Comparison of ENCODE assay signal across 22 cellular contexts in the genomic region with DNA sequence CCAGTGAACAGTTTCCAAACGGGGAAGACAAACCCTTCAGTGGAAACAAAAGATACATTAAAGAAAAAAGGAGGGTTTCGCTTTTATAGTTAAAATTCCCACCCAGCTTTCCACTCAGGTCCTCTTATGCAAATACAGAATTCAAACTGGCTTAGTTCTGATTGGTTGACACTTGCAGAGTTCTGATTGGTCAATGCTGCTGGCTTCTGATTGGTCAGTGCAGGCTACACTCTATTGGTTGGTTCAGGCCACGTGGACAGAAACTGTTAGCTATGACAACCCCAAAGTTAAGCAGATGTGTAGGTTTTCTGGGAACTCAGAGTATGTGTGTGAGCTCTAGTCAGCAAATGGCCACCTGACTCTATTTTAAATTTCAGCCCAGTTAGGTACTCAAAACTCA.
"Had no signal": no experiment of that assay in that cellular context is flagged by ENCODE, and none has a peak within 500 bp of the region (broad histone marks: within the 10 kb centered on the region; RNA-seq: fewer than 3 reads in every experiment).

No MANE protein-coding gene starts in this region.

- ATAC-seq: activated naive CD8-positive, alpha-beta T cell treated with anti-CD3 and anti-CD28 coated beads, Interleukin-2, amount 50 U/mL, for 24 hours; activated T-cell treated with anti-CD3 and anti-CD28 coated beads, Interleukin-2, amount 50 U/mL, for 4 hours; mucosa of descending colon had no signal

- H3K9me3 ChIP-seq: mucosa of descending colon, right atrium auricular region, transverse colon had no signal

- H3K4me3 ChIP-seq: left ventricle myocardium inferior, lung, mucosa of descending colon, right atrium auricular region, transverse colon had no signal

- H3K4me3 Mint-ChIP-seq: activated CD4-positive, alpha-beta memory T cell treated with anti-CD3 and anti-CD28 coated beads for 36 hours; activated naive CD4-positive, alpha-beta T cell treated with anti-CD3 and anti-CD28 coated beads, Interleukin-2, amount 50 U/mL, for 24 hours; activated naive CD8-positive, alpha-beta T cell treated with anti-CD3 and anti-CD28 coated beads, Interleukin-2, amount 50 U/mL, for 24 hours; activated T-cell treated with anti-CD3 and anti-CD28 coated beads, Interleukin-2, amount 50 U/mL, for 4 hours; natural killer cell treated with Interleukin-12 subunit alpha and Interleukin-12 subunit beta and Interleukin-15 and Interleukin-18, amount 100 ng/mL, for 72 hours had no signal

- DNase-seq: activated CD4-positive, alpha-beta memory T cell treated with anti-CD3 and anti-CD28 coated beads for 36 hours; activated CD4-positive, alpha-beta T cell treated with anti-CD3 and anti-CD28 coated beads for 48 hours; activated naive CD8-positive, alpha-beta T cell treated with anti-CD3 and anti-CD28 coated beads, Interleukin-2, amount 50 U/mL, for 24 hours; activated T-cell treated with anti-CD3 and anti-CD28 coated beads, Interleukin-2, amount 50 U/mL, for 4 hours; amygdala; dermis blood vessel endothelial cell; effector CD4-positive, alpha-beta T cell; left ventricle myocardium inferior; mesendoderm; mucosa of descending colon; stimulated activated CD4-positive, alpha-beta T cell treated with anti-CD3 and anti-CD28 coated beads, Interleukin-15, amount 100 ng/mL, for 24 hours; stimulated activated CD4-positive, alpha-beta T cell treated with anti-CD3 and anti-CD28 coated beads, Interleukin-2, amount 100 ng/mL, for 24 hours; stimulated activated naive CD4-positive, alpha-beta T cell treated with Interleukin-2 at 50 U/mL for 16 hours; T-helper 9 cell; transverse colon had no signal

- H3K27me3 ChIP-seq: right atrium auricular region, transverse colon had no signal

- H3K27me3 Mint-ChIP-seq: activated CD4-positive, alpha-beta memory T cell treated with anti-CD3 and anti-CD28 coated beads for 36 hours; activated naive CD4-positive, alpha-beta T cell treated with anti-CD3 and anti-CD28 coated beads, Interleukin-2, amount 50 U/mL, for 24 hours; activated naive CD8-positive, alpha-beta T cell treated with anti-CD3 and anti-CD28 coated beads, Interleukin-2, amount 50 U/mL, for 24 hours had no signal

- H3K36me3 Mint-ChIP-seq: activated CD4-positive, alpha-beta memory T cell treated with anti-CD3 and anti-CD28 coated beads for 36 hours; natural killer cell treated with Interleukin-12 subunit alpha and Interleukin-12 subunit beta and Interleukin-15 and Interleukin-18, amount 100 ng/mL, for 72 hours had no signal

- H3K27ac Mint-ChIP-seq: activated CD4-positive, alpha-beta memory T cell treated with anti-CD3 and anti-CD28 coated beads for 36 hours; activated naive CD4-positive, alpha-beta T cell treated with anti-CD3 and anti-CD28 coated beads, Interleukin-2, amount 50 U/mL, for 24 hours; activated naive CD8-positive, alpha-beta T cell treated with anti-CD3 and anti-CD28 coated beads, Interleukin-2, amount 50 U/mL, for 24 hours; activated T-helper 2 cell treated with anti-CD3 and anti-CD28 coated beads, Interferon-gamma antibody, Interleukin-2, Interleukin-4, amounts not matched to agents 10 μg/mL and 5 μg/mL and 100 μg/mL, durations not matched to agents 14 hours and 24 hours and 36 hours; natural killer cell treated with Interleukin-12 subunit alpha and Interleukin-12 subunit beta and Interleukin-15 and Interleukin-18, amount 100 ng/mL, for 72 hours had no signal

- H3K27ac ChIP-seq: epithelial cell of prostate, left ventricle myocardium inferior, right atrium auricular region, VCaP had no signal

- H3K9me3 Mint-ChIP-seq: activated CD4-positive, alpha-beta memory T cell treated with anti-CD3 and anti-CD28 coated beads for 36 hours; activated naive CD4-positive, alpha-beta T cell treated with anti-CD3 and anti-CD28 coated beads, Interleukin-2, amount 50 U/mL, for 24 hours; activated T-helper 2 cell treated with anti-CD3 and anti-CD28 coated beads, Interferon-gamma antibody, Interleukin-2, Interleukin-4, amounts not matched to agents 10 μg/mL and 5 μg/mL and 100 μg/mL, durations not matched to agents 14 hours and 24 hours and 36 hours; natural killer cell treated with Interleukin-12 subunit alpha and Interleukin-12 subunit beta and Interleukin-15 and Interleukin-18, amount 100 ng/mL, for 72 hours had no signal

- H3K36me3 ChIP-seq: left ventricle myocardium inferior, right atrium auricular region, transverse colon had no signal

- H3K4me1 Mint-ChIP-seq: activated naive CD4-positive, alpha-beta T cell treated with anti-CD3 and anti-CD28 coated beads, Interleukin-2, amount 50 U/mL, for 24 hours had no signal
